In the genomic region with DNA sequence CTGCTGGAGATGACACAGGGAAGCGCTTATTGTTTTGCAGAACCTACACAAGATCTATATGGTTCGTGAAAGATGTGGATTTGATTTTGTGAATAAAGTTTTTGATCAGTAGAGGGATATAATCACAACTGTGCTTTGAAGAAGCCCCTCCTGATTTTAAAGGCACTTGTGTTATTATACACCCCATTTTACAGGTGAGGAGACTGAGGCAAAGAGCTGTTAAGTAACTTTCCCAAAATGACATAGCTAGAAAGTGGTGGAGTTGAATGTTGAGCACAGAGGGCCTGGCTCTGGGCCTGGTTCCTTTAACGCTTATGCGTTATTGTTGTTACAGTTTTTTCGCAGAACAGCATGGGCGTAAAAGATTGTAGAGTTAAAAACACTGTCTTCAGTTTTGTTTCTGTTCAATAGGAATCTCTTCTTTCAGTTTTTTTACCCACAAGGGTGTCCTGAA, we compare ENCODE assay signal across 9 cellular contexts. TPM values are rescaled to one million over a fixed set of nuclear protein-coding genes. Genes with fewer than 3 reads are reported as not detected.
DNase-seq lines count a peak whose midpoint lies in the region; ATAC-seq and TF ChIP-seq lines count a peak whose summit lies in the region.
"Had no signal": no experiment of that assay in that cellular context is flagged by ENCODE, and none has a peak within 500 bp of the region (broad histone marks: within the 10 kb centered on the region; RNA-seq: fewer than 3 reads in every experiment).

No MANE protein-coding gene starts in this region.

- peak overlapping the region; percentile 90 for H3K4me2 ChIP-seq in neural progenitor cell

- H3K36me3 Mint-ChIP-seq in CD4-positive, alpha-beta T cell (ENCODE audit: low read depth): peaks cover 12% of the 10 kb centered on the region
- peaks cover 19% of the 10 kb centered on the region for H3K36me3 Mint-ChIP-seq in effector memory CD8-positive, alpha-beta T cell (ENCODE audit: insufficient read depth)
- H3K36me3 Mint-ChIP-seq in neural progenitor cell: peaks cover 2% of the 10 kb centered on the region

- peaks cover 31% of the 10 kb centered on the region for H3F3A ChIP-seq in neural progenitor cell (ENCODE audit: low read depth)

- POLR2A ChIA-PET in CD4-positive, alpha-beta T cell (lab: Charles Lee): interaction anchor here (1.0 to 2.3 kb wide), 2 partner anchors 14 to 39 kb away, joined by 3 to 14 read pairs; no protein-coding TSS in a partner anchor

- H3K27ac Mint-ChIP-seq in CD4-positive, alpha-beta T cell: peak overlapping the region; percentile 90
- H3K27ac Mint-ChIP-seq in effector memory CD8-positive, alpha-beta T cell: peak overlapping the region; percentile 93 to 96
- H3K27ac Mint-ChIP-seq in neural progenitor cell: peak overlapping the region; percentile 88

- H3K9ac ChIP-seq in neural progenitor cell: peak overlapping the region; percentile 72

- H3K36me3 ChIP-seq in neural progenitor cell: no peaks in the 10 kb centered on the region

- H3K9me3 Mint-ChIP-seq in CD4-positive, alpha-beta T cell: no peaks in the 10 kb centered on the region
- H3K9me3 Mint-ChIP-seq in effector memory CD8-positive, alpha-beta T cell: no peaks in the 10 kb centered on the region
- H3K9me3 Mint-ChIP-seq in neural progenitor cell: no peaks in the 10 kb centered on the region

- peak overlapping the region; percentile 88 for H2AFZ ChIP-seq in neural progenitor cell (replicated peaks)

- intact Hi-C loops in CD4-positive, alpha-beta T cell (cut with DNase I, micrococcal nuclease): loop anchor here in 1 of 2 experiments (5.0 kb wide), 1 partner anchor 236 kb away; a partner anchor contains a TSS

- no peak for TF ChIP-seq CTCF in CD4-positive, alpha-beta T cell (IDR thresholded peaks at IDR 0.05)
- TF ChIP-seq CTCF in NB4 (IDR thresholded peaks at IDR 0.05; ENCODE audit: low read depth, low read length) (no peak), neural progenitor cell (IDR thresholded peaks at IDR 0.05) (no peak)

- ATAC-seq in CD4-positive, alpha-beta T cell (ENCODE audit: poor library complexity): no peak
- ATAC-seq in effector memory CD8-positive, alpha-beta T cell (replicated peaks): no peak
- ATAC-seq in GM19452 (IDR thresholded peaks at IDR 0.05; ENCODE audit: unreplicated experiment) (no peak), HG03196 (IDR thresholded peaks at IDR 0.05; ENCODE audit: unreplicated experiment) (no peak), GM18873 (IDR thresholded peaks at IDR 0.05; ENCODE audit: low FRiP score, unreplicated experiment) (no peak)

- H3K4me3 ChIP-seq in NB4 (ENCODE audit: low read depth, low read length): peak overlapping the region; percentile 94
- H3K4me3 ChIP-seq in neural progenitor cell: peak overlapping the region; percentile 68

- peak overlapping the region; percentile 87 for H3K4me3 Mint-ChIP-seq in CD4-positive, alpha-beta T cell
- peak overlapping the region; percentile 92 to 93 for H3K4me3 Mint-ChIP-seq in effector memory CD8-positive, alpha-beta T cell
- peak overlapping the region; percentile 97 for H3K4me3 Mint-ChIP-seq in neural progenitor cell

- H4K20me1 ChIP-seq in neural progenitor cell (ENCODE audit: low read depth): no peaks in the 10 kb centered on the region

- no peaks in the 10 kb centered on the region for H3K9me3 ChIP-seq in CD4-positive, alpha-beta T cell (ENCODE audit: control insufficient read depth, low read length)
- no peaks in the 10 kb centered on the region for H3K9me3 ChIP-seq in neural progenitor cell (ENCODE audit: low read depth)

- H3K4me1 Mint-ChIP-seq in CD4-positive, alpha-beta T cell (ENCODE audit: low read depth): peaks cover 49% of the 10 kb centered on the region
- H3K4me1 Mint-ChIP-seq in effector memory CD8-positive, alpha-beta T cell (ENCODE audit: low read depth in 2 of 2): peaks cover 19 to 35% of the 10 kb centered on the region in 2 donors
- H3K4me1 Mint-ChIP-seq in neural progenitor cell: peaks cover 34% of the 10 kb centered on the region

- H3K79me2 ChIP-seq in neural progenitor cell (ENCODE audit: low read depth): peaks cover 58% of the 10 kb centered on the region

- no peak overlapping the region for H3K27ac ChIP-seq in CD4-positive, alpha-beta T cell (ENCODE audit: low read depth, low read length)
- no peak overlapping the region for H3K27ac ChIP-seq in neural progenitor cell

- no peaks in the 10 kb centered on the region for H3K27me3 ChIP-seq in CD4-positive, alpha-beta T cell (ENCODE audit: control insufficient read depth, insufficient read depth, low read length)
- no peaks in the 10 kb centered on the region for H3K27me3 ChIP-seq in neural progenitor cell

- no peak for DNase-seq in CD4-positive, alpha-beta T cell
- DNase-seq in NB4 (ENCODE audit: low read depth) (peak; percentile 21), neural progenitor cell (ENCODE audit: low spot score) (no peak), NCI-H446 treated with DMSO at 0.1 percent for 48 hours (lab: John Stamatoyannopoulos, UW) (no peak)
- no peak for DNase-seq in effector memory CD8-positive, alpha-beta T cell
- DNase-seq: stimulated activated naive CD4-positive, alpha-beta T cell treated with Interleukin-2 at 50 U/mL for 16 hours had no signal

- H3K4me1 ChIP-seq in neural progenitor cell: peaks cover 17% of the 10 kb centered on the region

- no peak for TF ChIP-seq POLR2A in NB4 (IDR thresholded peaks at IDR 0.05; ENCODE audit: extremely low read depth, insufficient read length)

- no peaks in the 10 kb centered on the region for H3K27me3 Mint-ChIP-seq in CD4-positive, alpha-beta T cell
- H3K27me3 Mint-ChIP-seq in effector memory CD8-positive, alpha-beta T cell: no peaks in the 10 kb centered on the region
- peaks cover 6% of the 10 kb centered on the region for H3K27me3 Mint-ChIP-seq in neural progenitor cell (ENCODE audit: insufficient read depth, low read depth)

- CTCF ChIA-PET in CD4-positive, alpha-beta T cell (lab: Charles Lee): no interaction called here

RNA-seq across cellular contexts. Expression of a gene that starts 1.4 kb away (rescaled TPM):
- total RNA-seq in CD4-positive, alpha-beta T cell: 10 to 100 TPM; 22.4 to 27.2 TPM
- total RNA-seq in neural progenitor cell (ENCODE audit: low replicate concordance): 29.3 and 40.6 TPM in 2 replicates
